18 cellular contexts compared by ENCODE assay signal in genomic region chr21:46674430-46675007, GRCh38. TPM values are rescaled to one million over a fixed set of nuclear protein-coding genes. Genes with fewer than 3 reads are reported as not detected.
DNase-seq lines count a peak whose midpoint lies in the region; ATAC-seq and TF ChIP-seq lines count a peak whose summit lies in the region.
"Had no signal": no experiment of that assay in that cellular context is flagged by ENCODE, and none has a peak within 500 bp of the region (broad histone marks: within the 10 kb centered on the region; RNA-seq: fewer than 3 reads in every experiment).

No MANE protein-coding gene starts in this region.

- no peak overlapping the region for H3K14ac ChIP-seq in neuronal stem cell (ENCODE audit: low read length)

- ATAC-seq in HG03565 (IDR thresholded peaks at IDR 0.05; ENCODE audit: unreplicated experiment): no peak
- ATAC-seq: A549, GM23338, HCT116, HepG2 had no signal

- no peaks in the 10 kb centered on the region for H3K9me3 Mint-ChIP-seq in activated CD4-positive, alpha-beta T cell treated with anti-CD3 and anti-CD28 coated beads, Interleukin-2, amount 10 ng/mL, durations not matched to agents 24 days and 14 days
- no peaks in the 10 kb centered on the region for H3K9me3 Mint-ChIP-seq in endodermal cell
- H3K9me3 Mint-ChIP-seq: CD4-positive, alpha-beta T cell; GM23338 had no signal

- H3K9me3 ChIP-seq in endodermal cell (ENCODE audit: control insufficient read depth, low read length) (no peaks in the 10 kb centered on the region), neuronal stem cell (replicated peaks in 1 of 2; ENCODE audit: control insufficient read depth in 2 of 2, insufficient read depth in 1 of 2, low read depth in 1 of 2, low read length in 2 of 2) (peaks cover 0 to 2% of the 10 kb centered on the region in 2 donors)
- H3K9me3 ChIP-seq: A549, Caco-2 had no signal

- H3K27me3 ChIP-seq in endodermal cell (ENCODE audit: control insufficient read depth, insufficient read depth, low read length, poor library complexity, severe bottlenecking) (peaks cover 6% of the 10 kb centered on the region), neuronal stem cell (ENCODE audit: control insufficient read depth in 3 of 3, insufficient read depth in 3 of 3, low read depth in 1 of 3, low read length in 3 of 3) (no peaks in the 10 kb centered on the region)

- no peaks in the 10 kb centered on the region for H3K79me1 ChIP-seq in neuronal stem cell (ENCODE audit: low read depth, low read length)

- intact Hi-C loops in activated CD4-positive, alpha-beta T cell treated with anti-CD3 and anti-CD28 coated beads, Interleukin-2, amount 10 ng/mL, durations not matched to agents 24 days and 14 days (cut with micrococcal nuclease): no loop called here

- no peak overlapping the region for H3K23ac ChIP-seq in neuronal stem cell (ENCODE audit: low read depth, low read length, poor library complexity)

- no peak overlapping the region for H3K27ac ChIP-seq in endodermal cell (ENCODE audit: low read depth, low read length)
- no peak overlapping the region for H3K27ac ChIP-seq in neuronal stem cell (replicated peaks; ENCODE audit: low read length)
- H3K27ac ChIP-seq in substantia nigra (ENCODE audit: low read depth, low read length, poor library complexity, severe bottlenecking): no peak overlapping the region
- H3K27ac ChIP-seq: 22Rv1, A549, C4-2B had no signal

- WGBS in endodermal cell (ENCODE audit: insufficient coverage in 1 of 2, insufficient read length in 1 of 2), 2 experiments: 90 to 94% methylated on average over 8 to 9 of the region's 9 CpGs
- no CpG with 5 or more reads among the region's 9 CpGs for WGBS in neuronal stem cell (ENCODE audit: extremely low coverage in 2 of 2, insufficient read length in 2 of 2, insufficient replicate concordance in 1 of 2), 2 donors

- no peak overlapping the region for H2AFZ ChIP-seq in neuronal stem cell (ENCODE audit: low read length)
- H2AFZ ChIP-seq: GM23338 had no signal

- H2AK5ac ChIP-seq in neuronal stem cell (ENCODE audit: low read depth, low read length): peak overlapping the region; percentile 44

- H2BK5ac ChIP-seq in neuronal stem cell (ENCODE audit: low read length): no peak overlapping the region

- H3K36me3 Mint-ChIP-seq in activated CD4-positive, alpha-beta T cell treated with anti-CD3 and anti-CD28 coated beads, Interleukin-2, amount 10 ng/mL, durations not matched to agents 24 days and 14 days (ENCODE audit: low read depth): no peaks in the 10 kb centered on the region
- H3K36me3 Mint-ChIP-seq in endodermal cell (ENCODE audit: low read depth): no peaks in the 10 kb centered on the region

- peak overlapping the region; percentile 14 for H3K18ac ChIP-seq in neuronal stem cell (ENCODE audit: low read length)

- no peaks in the 10 kb centered on the region for H3K4me1 Mint-ChIP-seq in activated CD4-positive, alpha-beta T cell treated with anti-CD3 and anti-CD28 coated beads, Interleukin-2, amount 10 ng/mL, durations not matched to agents 24 days and 14 days
- no peaks in the 10 kb centered on the region for H3K4me1 Mint-ChIP-seq in endodermal cell

- DNase-seq in activated CD4-positive, alpha-beta T cell treated with anti-CD3 and anti-CD28 coated beads, Interleukin-2, amount 10 ng/mL, durations not matched to agents 24 days and 14 days: peak; percentile 41
- no peak for DNase-seq in activated CD4-positive, alpha-beta T cell treated with anti-CD3 and anti-CD28 coated beads, Interleukin-2, amount 50 U/mL, for 48 hours
- DNase-seq in endodermal cell (peak; percentile 36), neuronal stem cell (ENCODE audit: low spot score) (no peak), substantia nigra (lab: John Stamatoyannopoulos, UW) (no peak), HuH-7.5 (ENCODE audit: low spot score) (no peak)
- DNase-seq: AML-193; Caco-2; CD4-positive, alpha-beta T cell; GDM1; H7 had no signal

- H3K27me3 Mint-ChIP-seq in activated CD4-positive, alpha-beta T cell treated with anti-CD3 and anti-CD28 coated beads, Interleukin-2, amount 10 ng/mL, durations not matched to agents 24 days and 14 days: peaks cover 30% of the 10 kb centered on the region
- H3K27me3 Mint-ChIP-seq in endodermal cell (ENCODE audit: insufficient read depth): peaks cover 31% of the 10 kb centered on the region
- H3K27me3 Mint-ChIP-seq: CD4-positive, alpha-beta T cell had no signal

- H3K4ac ChIP-seq in neuronal stem cell (ENCODE audit: low read length): no peak overlapping the region

- H3K4me3 ChIP-seq in endodermal cell (ENCODE audit: low read length): no peak overlapping the region
- no peak overlapping the region for H3K4me3 ChIP-seq in neuronal stem cell (ENCODE audit: low read length in 2 of 2)
- H3K4me3 ChIP-seq: A549, GM23338 had no signal

- TF ChIP-seq CTCF in endodermal cell (conservative IDR thresholded peaks at IDR 0.05): no peak

- no peak overlapping the region for H2BK12ac ChIP-seq in neuronal stem cell (ENCODE audit: low read length)

- H3K9ac ChIP-seq in endodermal cell (ENCODE audit: extremely low read depth, low read length, poor library complexity, severe bottlenecking) (no peak overlapping the region), neuronal stem cell (ENCODE audit: low read depth, low read length, poor library complexity) (no peak overlapping the region)

- H3K4me1 ChIP-seq in endodermal cell (ENCODE audit: control insufficient read depth, insufficient read depth, low read length) (no peaks in the 10 kb centered on the region), neuronal stem cell (ENCODE audit: control insufficient read depth in 2 of 2, insufficient read depth in 1 of 2, low read depth in 1 of 2, low read length in 2 of 2) (peaks cover 0 to 4% of the 10 kb centered on the region in 2 donors)
- H3K4me1 ChIP-seq: A549, Caco-2 had no signal

- no peak overlapping the region for H2BK15ac ChIP-seq in neuronal stem cell (ENCODE audit: low read length)

- no peak overlapping the region for H4K91ac ChIP-seq in neuronal stem cell (ENCODE audit: low read depth, low read length, poor library complexity)

- H3K4me3 Mint-ChIP-seq in activated CD4-positive, alpha-beta T cell treated with anti-CD3 and anti-CD28 coated beads, Interleukin-2, amount 10 ng/mL, durations not matched to agents 24 days and 14 days: no peak overlapping the region
- H3K4me3 Mint-ChIP-seq in endodermal cell: no peak overlapping the region
- H3K4me3 Mint-ChIP-seq: CD4-positive, alpha-beta T cell; GM23338 had no signal

- H3K27ac Mint-ChIP-seq in activated CD4-positive, alpha-beta T cell treated with anti-CD3 and anti-CD28 coated beads, Interleukin-2, amount 10 ng/mL, durations not matched to agents 24 days and 14 days: no peak overlapping the region
- no peak overlapping the region for H3K27ac Mint-ChIP-seq in endodermal cell
- H3K27ac Mint-ChIP-seq: CD4-positive, alpha-beta T cell; GM23338 had no signal

- no peak overlapping the region for H2BK120ac ChIP-seq in neuronal stem cell (ENCODE audit: low read depth, low read length)

- H3K36me3 ChIP-seq in endodermal cell (ENCODE audit: control insufficient read depth, insufficient read depth, low read length) (no peaks in the 10 kb centered on the region), neuronal stem cell (replicated peaks in 1 of 2; ENCODE audit: control insufficient read depth in 2 of 2, insufficient read depth in 2 of 2, low read length in 2 of 2) (no peaks in the 10 kb centered on the region)

- H3K4me2 ChIP-seq in neuronal stem cell (ENCODE audit: insufficient read depth, low read length, poor library complexity, severe bottlenecking): no peak overlapping the region
- H3K4me2 ChIP-seq: A549, GM23338 had no signal

- H4K8ac ChIP-seq in neuronal stem cell (ENCODE audit: low read depth, low read length): no peak overlapping the region

RNA-seq across cellular contexts. Expression of gene PRMT2, which starts 39.0 kb away (rescaled TPM):
- total RNA-seq in activated CD4-positive, alpha-beta T cell treated with anti-CD3 and anti-CD28 coated beads, Interleukin-2, amount 10 ng/mL, durations not matched to agents 24 days and 14 days: 56.7 and 59.4 TPM in 2 replicates
- total RNA-seq in endodermal cell: 10 to 100 TPM; 73.6 to 87.1 TPM
- polyA plus RNA-seq in endodermal cell (2013, experiment 1 of 2): 98.1 TPM
- 97.1 TPM for polyA plus RNA-seq in endodermal cell (2013, experiment 2 of 2)
- polyA plus RNA-seq in neuronal stem cell (2013, experiment 1 of 2): 60.6 TPM
- polyA plus RNA-seq in neuronal stem cell (2013, experiment 2 of 2): 61.2 TPM

Comparison
In these comparisons a context has a peak if more than half of its experiments do, and no peak if none do; other contexts are left out.
1. DNase-seq: peak in activated CD4-positive, alpha-beta T cell treated with anti-CD3 and anti-CD28 coated beads, Interleukin-2, amount 10 ng/mL, durations not matched to agents 24 days and 14 days (single experiment) and endodermal cell (single experiment); none in activated CD4-positive, alpha-beta T cell treated with anti-CD3 and anti-CD28 coated beads, Interleukin-2, amount 50 U/mL, for 48 hours (0 of 2), neuronal stem cell (single experiment), substantia nigra (0 of 49) and HuH-7.5 (single experiment).